10 cellular contexts compared by ENCODE assay signal in the genomic region with DNA sequence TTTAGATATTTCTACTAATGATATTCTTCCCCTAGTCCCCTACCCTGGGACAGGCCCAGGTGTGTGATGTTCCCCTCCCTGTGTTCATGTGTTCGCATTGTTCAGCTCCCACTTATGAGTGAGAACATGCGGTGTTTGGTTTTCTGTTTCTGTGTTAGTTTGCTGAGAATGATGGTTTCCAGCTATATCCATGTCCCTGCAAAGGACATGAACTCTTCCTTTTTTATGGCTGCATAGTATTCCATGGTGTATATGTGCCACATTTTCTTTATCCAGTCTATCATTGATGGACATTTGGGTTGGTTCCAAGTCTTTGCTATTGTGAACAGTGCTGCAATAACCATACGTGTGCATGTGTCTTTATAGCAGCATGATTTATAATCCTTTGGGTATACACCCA. TPM values are rescaled to one million over a fixed set of nuclear protein-coding genes. Genes with fewer than 3 reads are reported as not detected.
"Had no signal": no experiment of that assay in that cellular context is flagged by ENCODE, and none has a peak within 500 bp of the region (broad histone marks: within the 10 kb centered on the region; RNA-seq: fewer than 3 reads in every experiment).

No MANE protein-coding gene starts in this region.

RNA-seq across cellular contexts. Expression of a gene that starts 39.8 kb away (rescaled TPM):
- total RNA-seq: OCI-LY7, PC-3, RPMI7951, SJCRH30, SJSA1, SK-MEL-5 had no signal

RNA-seq across cellular contexts. Expression of a gene that starts 51.2 kb away (rescaled TPM):
- total RNA-seq: OCI-LY7, PC-9, Right ventricle myocardium inferior, Right ventricle myocardium superior, SK-MEL-5, T-cell had no signal
